1 cellular context compared by ENCODE assay signal in the genomic region with DNA sequence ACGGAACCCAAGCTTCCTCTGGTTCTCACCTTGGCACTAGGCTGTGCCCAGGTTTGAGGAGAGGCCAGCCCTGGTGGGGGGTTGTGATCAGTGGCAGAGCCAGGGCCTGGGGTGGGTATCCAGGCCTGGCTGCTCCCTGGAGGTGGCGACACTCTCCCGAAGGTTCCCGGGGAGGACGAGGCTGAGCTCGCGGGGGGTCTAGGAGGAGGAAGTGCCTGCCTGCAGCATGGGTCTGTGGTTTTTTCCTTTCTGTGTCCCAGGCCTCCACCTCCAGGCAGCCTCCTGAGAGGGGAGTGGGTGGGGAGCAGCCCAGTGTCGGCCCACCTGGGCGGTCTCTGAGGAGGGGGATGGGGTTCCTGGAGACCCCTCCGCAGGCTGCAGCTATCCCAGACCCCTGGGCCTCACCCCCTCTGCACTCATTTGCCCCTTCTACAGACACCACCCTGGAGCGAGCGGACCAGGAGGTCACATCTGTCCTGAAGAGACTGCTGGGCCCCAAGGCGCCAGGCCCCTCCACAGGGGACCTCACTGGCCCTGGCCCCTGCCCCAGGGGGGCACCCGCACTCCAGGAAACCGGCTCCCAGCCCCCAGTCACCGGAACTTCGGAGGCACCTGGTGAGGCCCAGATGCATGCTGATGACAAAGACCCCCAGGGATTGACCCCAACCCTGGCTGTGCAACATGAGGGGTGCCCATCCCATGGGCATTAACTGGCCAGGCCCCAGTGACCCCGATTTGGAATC.
TF ChIP-seq lines count a peak whose summit lies in the region.

No MANE protein-coding gene starts in this region.

TF ChIP-seq in HepG2, 621 proteins besides CTCF, POLR2A, EP300 and RAD21:
- TF ChIP-seq POLR2G (IDR thresholded peaks at IDR 0.05; ENCODE audit: low read depth, low read length) = no peak
- no peak for TF ChIP-seq KLF6 (CRISPR knock-in tag; IDR thresholded peaks at IDR 0.05)
- TF ChIP-seq SIN3A (IDR thresholded peaks at IDR 0.05; ENCODE audit: borderline replicate concordance, low read depth, low read length) = no peak
- TF ChIP-seq RXRB (CRISPR knock-in tag; IDR thresholded peaks at IDR 0.05; ENCODE audit: borderline replicate concordance) = no peak
- TF ChIP-seq, protein P1, sequence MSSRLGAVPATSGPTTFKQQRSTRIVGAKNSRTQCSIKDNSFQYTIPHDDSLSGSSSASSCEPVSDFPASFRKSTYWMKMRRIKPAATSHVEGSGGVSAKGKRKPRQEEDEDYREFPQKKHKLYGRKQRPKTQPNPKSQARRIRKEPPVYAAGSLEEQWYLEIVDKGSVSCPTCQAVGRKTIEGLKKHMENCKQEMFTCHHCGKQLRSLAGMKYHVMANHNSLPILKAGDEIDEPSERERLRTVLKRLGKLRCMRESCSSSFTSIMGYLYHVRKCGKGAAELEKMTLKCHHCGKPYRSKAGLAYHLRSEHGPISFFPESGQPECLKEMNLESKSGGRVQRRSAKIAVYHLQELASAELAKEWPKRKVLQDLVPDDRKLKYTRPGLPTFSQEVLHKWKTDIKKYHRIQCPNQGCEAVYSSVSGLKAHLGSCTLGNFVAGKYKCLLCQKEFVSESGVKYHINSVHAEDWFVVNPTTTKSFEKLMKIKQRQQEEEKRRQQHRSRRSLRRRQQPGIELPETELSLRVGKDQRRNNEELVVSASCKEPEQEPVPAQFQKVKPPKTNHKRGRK (CRISPR knock-in tag; IDR thresholded peaks at IDR 0.05) = no peak
- TF ChIP-seq, protein P2, sequence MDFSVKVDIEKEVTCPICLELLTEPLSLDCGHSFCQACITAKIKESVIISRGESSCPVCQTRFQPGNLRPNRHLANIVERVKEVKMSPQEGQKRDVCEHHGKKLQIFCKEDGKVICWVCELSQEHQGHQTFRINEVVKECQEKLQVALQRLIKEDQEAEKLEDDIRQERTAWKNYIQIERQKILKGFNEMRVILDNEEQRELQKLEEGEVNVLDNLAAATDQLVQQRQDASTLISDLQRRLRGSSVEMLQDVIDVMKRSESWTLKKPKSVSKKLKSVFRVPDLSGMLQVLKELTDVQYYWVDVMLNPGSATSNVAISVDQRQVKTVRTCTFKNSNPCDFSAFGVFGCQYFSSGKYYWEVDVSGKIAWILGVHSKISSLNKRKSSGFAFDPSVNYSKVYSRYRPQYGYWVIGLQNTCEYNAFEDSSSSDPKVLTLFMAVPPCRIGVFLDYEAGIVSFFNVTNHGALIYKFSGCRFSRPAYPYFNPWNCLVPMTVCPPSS (IDR thresholded peaks at IDR 0.05) = no peak
- no peak for TF ChIP-seq SRY (CRISPR knock-in tag; IDR thresholded peaks at IDR 0.05)
- TF ChIP-seq, protein P3, sequence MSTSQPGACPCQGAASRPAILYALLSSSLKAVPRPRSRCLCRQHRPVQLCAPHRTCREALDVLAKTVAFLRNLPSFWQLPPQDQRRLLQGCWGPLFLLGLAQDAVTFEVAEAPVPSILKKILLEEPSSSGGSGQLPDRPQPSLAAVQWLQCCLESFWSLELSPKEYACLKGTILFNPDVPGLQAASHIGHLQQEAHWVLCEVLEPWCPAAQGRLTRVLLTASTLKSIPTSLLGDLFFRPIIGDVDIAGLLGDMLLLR (CRISPR knock-in tag; IDR thresholded peaks at IDR 0.05) = no peak
- TF ChIP-seq, protein P4, sequence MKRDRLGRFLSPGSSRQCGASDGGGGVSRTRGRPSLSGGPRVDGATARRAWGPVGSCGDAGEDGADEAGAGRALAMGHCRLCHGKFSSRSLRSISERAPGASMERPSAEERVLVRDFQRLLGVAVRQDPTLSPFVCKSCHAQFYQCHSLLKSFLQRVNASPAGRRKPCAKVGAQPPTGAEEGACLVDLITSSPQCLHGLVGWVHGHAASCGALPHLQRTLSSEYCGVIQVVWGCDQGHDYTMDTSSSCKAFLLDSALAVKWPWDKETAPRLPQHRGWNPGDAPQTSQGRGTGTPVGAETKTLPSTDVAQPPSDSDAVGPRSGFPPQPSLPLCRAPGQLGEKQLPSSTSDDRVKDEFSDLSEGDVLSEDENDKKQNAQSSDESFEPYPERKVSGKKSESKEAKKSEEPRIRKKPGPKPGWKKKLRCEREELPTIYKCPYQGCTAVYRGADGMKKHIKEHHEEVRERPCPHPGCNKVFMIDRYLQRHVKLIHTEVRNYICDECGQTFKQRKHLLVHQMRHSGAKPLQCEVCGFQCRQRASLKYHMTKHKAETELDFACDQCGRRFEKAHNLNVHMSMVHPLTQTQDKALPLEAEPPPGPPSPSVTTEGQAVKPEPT (CRISPR knock-in tag; IDR thresholded peaks at IDR 0.05; ENCODE audit: low read depth) = no peak
- TF ChIP-seq, protein P5, sequence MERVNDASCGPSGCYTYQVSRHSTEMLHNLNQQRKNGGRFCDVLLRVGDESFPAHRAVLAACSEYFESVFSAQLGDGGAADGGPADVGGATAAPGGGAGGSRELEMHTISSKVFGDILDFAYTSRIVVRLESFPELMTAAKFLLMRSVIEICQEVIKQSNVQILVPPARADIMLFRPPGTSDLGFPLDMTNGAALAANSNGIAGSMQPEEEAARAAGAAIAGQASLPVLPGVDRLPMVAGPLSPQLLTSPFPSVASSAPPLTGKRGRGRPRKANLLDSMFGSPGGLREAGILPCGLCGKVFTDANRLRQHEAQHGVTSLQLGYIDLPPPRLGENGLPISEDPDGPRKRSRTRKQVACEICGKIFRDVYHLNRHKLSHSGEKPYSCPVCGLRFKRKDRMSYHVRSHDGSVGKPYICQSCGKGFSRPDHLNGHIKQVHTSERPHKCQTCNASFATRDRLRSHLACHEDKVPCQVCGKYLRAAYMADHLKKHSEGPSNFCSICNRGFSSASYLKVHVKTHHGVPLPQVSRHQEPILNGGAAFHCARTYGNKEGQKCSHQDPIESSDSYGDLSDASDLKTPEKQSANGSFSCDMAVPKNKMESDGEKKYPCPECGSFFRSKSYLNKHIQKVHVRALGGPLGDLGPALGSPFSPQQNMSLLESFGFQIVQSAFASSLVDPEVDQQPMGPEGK (CRISPR knock-in tag; IDR thresholded peaks at IDR 0.05) = no peak
- TF ChIP-seq ISX (CRISPR knock-in tag; conservative IDR thresholded peaks at IDR 0.05) = no peak
- TF ChIP-seq, protein P6, sequence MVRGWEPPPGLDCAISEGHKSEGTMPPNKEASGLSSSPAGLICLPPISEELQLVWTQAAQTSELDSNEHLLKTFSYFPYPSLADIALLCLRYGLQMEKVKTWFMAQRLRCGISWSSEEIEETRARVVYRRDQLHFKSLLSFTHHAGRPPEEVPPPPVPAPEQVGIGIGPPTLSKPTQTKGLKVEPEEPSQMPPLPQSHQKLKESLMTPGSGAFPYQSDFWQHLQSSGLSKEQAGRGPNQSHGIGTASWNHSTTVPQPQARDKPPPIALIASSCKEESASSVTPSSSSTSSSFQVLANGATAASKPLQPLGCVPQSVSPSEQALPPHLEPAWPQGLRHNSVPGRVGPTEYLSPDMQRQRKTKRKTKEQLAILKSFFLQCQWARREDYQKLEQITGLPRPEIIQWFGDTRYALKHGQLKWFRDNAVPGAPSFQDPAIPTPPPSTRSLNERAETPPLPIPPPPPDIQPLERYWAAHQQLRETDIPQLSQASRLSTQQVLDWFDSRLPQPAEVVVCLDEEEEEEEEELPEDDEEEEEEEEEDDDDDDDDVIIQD (CRISPR knock-in tag; IDR thresholded peaks at IDR 0.05; ENCODE audit: low read depth) = no peak
- no peak for TF ChIP-seq ZNF24 (IDR thresholded peaks at IDR 0.05)
- no peak for TF ChIP-seq ZC3H4 (CRISPR knock-in tag; IDR thresholded peaks at IDR 0.05; ENCODE audit: borderline replicate concordance)
- no peak for TF ChIP-seq ZNF883 (CRISPR knock-in tag; IDR thresholded peaks at IDR 0.05; ENCODE audit: not compliant biosample characterization)
- TF ChIP-seq, protein P7, sequence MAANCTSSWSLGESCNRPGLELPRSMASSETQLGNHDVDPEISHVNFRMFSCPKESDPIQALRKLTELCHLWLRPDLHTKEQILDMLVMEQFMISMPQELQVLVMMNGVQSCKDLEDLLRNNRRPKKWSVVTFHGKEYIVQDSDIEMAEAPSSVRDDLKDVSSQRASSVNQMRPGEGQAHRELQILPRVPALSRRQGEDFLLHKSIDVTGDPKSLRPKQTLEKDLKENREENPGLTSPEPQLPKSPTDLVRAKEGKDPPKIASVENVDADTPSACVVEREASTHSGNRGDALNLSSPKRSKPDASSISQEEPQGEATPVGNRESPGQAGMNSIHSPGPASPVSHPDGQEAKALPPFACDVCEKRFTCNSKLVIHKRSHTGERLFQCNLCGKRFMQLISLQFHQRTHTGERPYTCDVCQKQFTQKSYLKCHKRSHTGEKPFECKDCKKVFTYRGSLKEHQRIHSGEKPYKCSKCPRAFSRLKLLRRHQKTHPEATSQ (CRISPR knock-in tag; IDR thresholded peaks at IDR 0.05; ENCODE audit: borderline replicate concordance) = no peak
- TF ChIP-seq GABPA (IDR thresholded peaks at IDR 0.05; ENCODE audit: low read depth, low read length) = no peak
- no peak for TF ChIP-seq GABPA (CRISPR knock-in tag; IDR thresholded peaks at IDR 0.05; ENCODE audit: low read depth)
- no peak for TF ChIP-seq ARNTL (CRISPR knock-in tag; IDR thresholded peaks at IDR 0.05)
